Comparison of ENCODE assay signal across 1 cellular context in genomic region chr6:45498620-45499019, GRCh38.
TF ChIP-seq lines count a peak whose summit lies in the region.

No MANE protein-coding gene starts in this region.

TF ChIP-seq in IMR-90, 13 proteins besides CTCF, POLR2A, EP300 and RAD21:
- TF ChIP-seq USF2 (IDR thresholded peaks at IDR 0.05; ENCODE audit: low read depth, low read length): no peak
- no peak for TF ChIP-seq BHLHE40 (IDR thresholded peaks at IDR 0.05; ENCODE audit: low read depth, low read length)
- no peak for TF ChIP-seq CHD1 (IDR thresholded peaks at IDR 0.05; ENCODE audit: low read depth, low read length)
- TF ChIP-seq MAZ (IDR thresholded peaks at IDR 0.05; ENCODE audit: borderline replicate concordance, low read depth, low read length): no peak
- no peak for TF ChIP-seq MXI1 (IDR thresholded peaks at IDR 0.05; ENCODE audit: borderline replicate concordance, low read depth, low read length)
- TF ChIP-seq FOS (IDR thresholded peaks at IDR 0.05; ENCODE audit: low read depth, low read length): no peak
- TF ChIP-seq RFX5 (IDR thresholded peaks at IDR 0.05; ENCODE audit: low read depth, low read length): no peak
- TF ChIP-seq RCOR1 (IDR thresholded peaks at IDR 0.05; ENCODE audit: insufficient replicate concordance, low read length): no peak
- no peak for TF ChIP-seq ELK1 (IDR thresholded peaks at IDR 0.05; ENCODE audit: borderline replicate concordance, low read depth, low read length)
- TF ChIP-seq NFE2L2 (IDR thresholded peaks at IDR 0.05; ENCODE audit: low read depth, low read length): no peak
- TF ChIP-seq SMC3 (IDR thresholded peaks at IDR 0.05; ENCODE audit: low read depth, low read length): no peak
